Comparison of ENCODE assay signal across 1 cellular context in the genomic region with DNA sequence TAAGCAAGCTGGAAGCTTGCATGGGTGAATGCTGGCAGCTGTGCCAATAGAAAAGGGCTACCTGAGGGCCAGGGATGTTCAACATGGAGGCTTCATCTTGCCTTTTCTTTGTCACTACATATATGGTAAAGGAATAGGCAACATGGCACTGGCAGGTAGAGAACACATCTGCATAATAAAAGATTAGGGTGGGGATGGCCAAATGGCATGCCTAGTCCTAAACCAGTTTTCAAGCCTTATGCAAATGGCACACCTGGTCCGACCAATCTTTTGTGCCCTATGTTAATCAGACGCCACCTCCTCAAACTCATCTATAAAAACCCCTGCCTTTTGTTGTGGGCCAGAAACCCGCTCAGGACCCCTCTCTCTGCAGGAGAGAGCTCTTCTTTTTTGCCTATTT.
TF ChIP-seq lines count a peak whose summit lies in the region.

No MANE protein-coding gene starts in this region.

TF ChIP-seq in H1, 55 proteins besides CTCF, POLR2A, EP300 and RAD21:
- TF ChIP-seq NANOG (IDR thresholded peaks at IDR 0.05; ENCODE audit: insufficient read depth, low read depth, low read length, poor library complexity, severe bottlenecking): no peak
- TF ChIP-seq POU5F1 (IDR thresholded peaks at IDR 0.05; ENCODE audit: low read depth, low read length): peak; percentile 62; the same call in 1 of the 2 replicates
- 0 out of 2 replicates have a peak, but pooled peaks have one; percentile 20 for TF ChIP-seq TCF12 (IDR thresholded peaks at IDR 0.05; ENCODE audit: low read depth, low read length)
- no peak for TF ChIP-seq TBP (IDR thresholded peaks at IDR 0.05; ENCODE audit: low read depth, low read length)
